Comparison of ENCODE assay signal across 8 cellular contexts in genomic region chr17:4966844-4967538, GRCh38. TPM values are rescaled to one million over a fixed set of nuclear protein-coding genes. Genes with fewer than 3 reads are reported as not detected.
DNase-seq lines count a peak whose midpoint lies in the region; ATAC-seq, FAIRE-seq and TF ChIP-seq lines count a peak whose summit lies in the region.

No MANE protein-coding gene starts in this region.

- FAIRE-seq in GM12878 (lab: Jason Lieb, UNC), result peak; percentile 100

- H2AFZ ChIP-seq in GM12878 (ENCODE audit: control insufficient read depth, low read depth, low read length), result peak overlapping the region; percentile 94

- no peak overlapping the region for H3K27ac Mint-ChIP-seq in T-helper 17 cell

- peak overlapping the region; percentile 78 for H3K4me2 ChIP-seq in GM12878 (ENCODE audit: control insufficient read depth, insufficient read depth)

- peaks cover 29% of the 10 kb centered on the region for H3K79me2 ChIP-seq in GM12878 (ENCODE audit: control insufficient read depth, insufficient read depth, low read length)

- TF ChIP-seq EP300 in GM12878 (IDR thresholded peaks at IDR 0.05; ENCODE audit: borderline replicate concordance in 1 of 2, control insufficient read depth in 1 of 2, low read depth in 2 of 2, low read length in 2 of 2), result no peak

- POLR2A ChIA-PET in GM12878 (lab: Charles Lee), result interaction anchor here (0.6 to 8.5 kb wide), 15 partner anchors 11 to 453 kb away, joined by 3 to 272 read pairs (median 5); partner anchors contain the start of genes CAMTA2, ENO3, INCA1 and KIF1C

- H3K27me3 Mint-ChIP-seq in T-helper 17 cell, result no peaks in the 10 kb centered on the region

- no peak overlapping the region for H3K4me3 Mint-ChIP-seq in T-helper 17 cell

- intact Hi-C loops in GM12878 (cut with micrococcal nuclease; ENCODE audit: unreplicated experiment), result loop anchor here (1.0 to 5.0 kb wide), 4 partner anchors 18 to 95 kb away; no protein-coding TSS in a partner anchor

- peak; percentile 67 for TF ChIP-seq POLR2A in GM12878 (IDR thresholded peaks at IDR 0.05; ENCODE audit: low read depth, low read length)

- H3K9me3 ChIP-seq in T-helper 17 cell (ENCODE audit: control insufficient read depth, low read length, poor library complexity, severe bottlenecking) (no peaks in the 10 kb centered on the region), GM12878 (replicated peaks; ENCODE audit: control insufficient read depth, insufficient read depth, low read length) (no peaks in the 10 kb centered on the region)

- H3K4me3 ChIP-seq in GM12878 (peak overlapping the region; percentile 89), retinal pigment epithelial cell (ENCODE audit: low read length) (peak overlapping the region; percentile 93)

- BruUV-seq in GM12878 (replicated peaks; lab: Mats Ljungman, UMichigan), result TSS peak; percentile 75

- H3K4me1 ChIP-seq in GM12878 (ENCODE audit: control insufficient read depth, insufficient read depth, low read length), result peaks cover 14% of the 10 kb centered on the region

- H3K27me3 ChIP-seq in GM12878 (replicated peaks in 1 of 2; ENCODE audit: control insufficient read depth in 2 of 2, insufficient read depth in 2 of 2, low read length in 1 of 2), result no peaks in the 10 kb centered on the region

- no peak for TF ChIP-seq RAD21 in GM12878 (IDR thresholded peaks at IDR 0.05; ENCODE audit: insufficient read depth, low read depth, low read length)

- RAD21 ChIA-PET in GM12878 (lab: Charles Lee; ENCODE audit: unreplicated experiment), result interaction anchor here (0.8 to 6.4 kb wide), 22 partner anchors 9 to 404 kb away, joined by 3 to 73 read pairs (median 4); partner anchors contain the start of genes ARRB2, CAMTA2, ENO3 and INCA1

- peaks cover 3% of the 10 kb centered on the region for H3K36me3 Mint-ChIP-seq in T-helper 17 cell (ENCODE audit: low read depth)

- under 1% methylated on average over 39 of the region's 42 CpGs for WGBS in GM12878 (ENCODE audit: insufficient coverage, insufficient replicate concordance, low lambda C conversion rate, missing lambda C conversion rate)

- H3K4me1 Mint-ChIP-seq in T-helper 17 cell, result peaks cover 17% of the 10 kb centered on the region

- no peak for TF ChIP-seq CTCF in GM12878 (IDR thresholded peaks at IDR 0.05 in 2 of 3, conservative IDR thresholded peaks at IDR 0.05 in 1 of 3; ENCODE audit: control insufficient read depth in 2 of 3, extremely low read depth in 1 of 3, insufficient read depth in 1 of 3, low read depth in 3 of 3, low read length in 3 of 3)
- TF ChIP-seq CTCF in retinal pigment epithelial cell (conservative IDR thresholded peaks at IDR 0.05; ENCODE audit: low read depth, low read length), result no peak

- in situ Hi-C loops in GM12878 (cut with MboI), result no loop called here

- DNase-seq in activated CD8-positive, alpha-beta memory T cell treated with anti-CD3 and anti-CD28 coated beads for 1 hour (ENCODE audit: extremely low read depth in 1 of 2, low read depth in 1 of 2), result peak; percentile 82 to 92
- DNase-seq in activated CD8-positive, alpha-beta memory T cell treated with anti-CD3 and anti-CD28 coated beads for 24 hours, result no peak
- DNase-seq in NCI-H1694 treated with DMSO at 0.1 percent for 48 hours (lab: John Stamatoyannopoulos, UW), result peak; percentile 99
- peak; percentile 77 to 89 (median 78) for DNase-seq in T-helper 17 cell
- DNase-seq in GM12878 (ENCODE audit: low read depth, low spot score), result peak; percentile 100
- DNase-seq in hypothalamus (lab: John Stamatoyannopoulos, UW), result peak in 48 of 51 donors; percentile 91 to 100 (median 99)
- peak; percentile 100 for DNase-seq in retinal pigment epithelial cell (ENCODE audit: low read depth)

- peak overlapping the region; percentile 98 for H3K9ac ChIP-seq in GM12878 (ENCODE audit: control insufficient read depth, insufficient read depth, low read length)

- no peaks in the 10 kb centered on the region for H4K20me1 ChIP-seq in GM12878 (ENCODE audit: control insufficient read depth, insufficient read depth)

- peaks cover 3 to 11% of the 10 kb centered on the region in 2 experiments; a peak in 2 of 4 replicates for H3K36me3 ChIP-seq in GM12878 (ENCODE audit: control insufficient read depth in 2 of 2, insufficient read depth in 2 of 2, low read length in 1 of 2)

- peak overlapping the region; percentile 100 for H3K27ac ChIP-seq in GM12878 (ENCODE audit: control insufficient read depth, insufficient read depth)

- peak; percentile 79 for ATAC-seq in HG02938 (IDR thresholded peaks at IDR 0.05; ENCODE audit: unreplicated experiment)
- ATAC-seq in T-helper 17 cell, result peak; percentile 87
- ATAC-seq in GM12878, result peak; percentile 91

- SMC1A ChIA-PET in GM12878 (lab: Charles Lee; ENCODE audit: uncharacterized antibody, unreplicated experiment), result interaction anchor here (0.7 to 4.3 kb wide), 22 partner anchors 10 to 271 kb away, joined by 3 to 50 read pairs (median 4); partner anchors contain the start of genes CAMTA2, CHRNE, ENO3 and KIF1C

- CTCF ChIA-PET in GM12878 (lab: Yijun Ruan, JAX), result interaction anchor here (0.6 to 3.6 kb wide), 18 partner anchors 10 to 724 kb away, joined by 3 to 28 read pairs (median 6); partner anchors contain the start of genes C1QBP, CAMTA2, CHRNE and ENO3

RNA-seq across cellular contexts. Expression of gene SPAG7, which starts 0.6 kb away (rescaled TPM):
- total RNA-seq in T-helper 17 cell, result 10 to 100 TPM; 39.0 to 48.4 TPM
- total RNA-seq in GM12878 (2013; cell fraction: nucleolus; rRNA removed), result 17.1 and 23.0 TPM in 2 replicates
- 76.5 and 80.2 TPM in 2 replicates for total RNA-seq in GM12878 (2014; rRNA removed)
- total RNA-seq in GM12878 (2014; rRNA removed; fragmentation: Illumina TruSeq; extraction: Trizol), result 94.4 and 99.2 TPM in 2 replicates
- total RNA-seq in GM12878 (2021), result 76.5 and 77.5 TPM in 2 replicates
- 40.1 TPM for polyA plus RNA-seq in GM12878 (2011; ENCODE audit: low read depth)
- 73.8 and 78.2 TPM in 2 replicates for polyA plus RNA-seq in GM12878 (2011; rRNA removed)
- polyA plus RNA-seq in GM12878 (2011; cell fraction: cytosol; rRNA removed), result 76.4 and 89.7 TPM in 2 replicates
- polyA plus RNA-seq in GM12878 (2011; cell fraction: nucleus; rRNA removed), result 59.5 and 64.5 TPM in 2 replicates
- polyA plus RNA-seq in GM12878 (2012), result 76.8 and 88.6 TPM in 2 replicates
- 46.5 and 107 TPM in 2 replicates for polyA plus RNA-seq in GM12878 (2014; fragmentation: Illumina TruSeq; extraction: Trizol)
- polyA plus RNA-seq in GM12878 (2014; fragmentation: Nextera tagmentation; extraction: Ambion mirVana), result 10 to 100 TPM in 1 of 2 experiments, 1 to 10 TPM in 1; 7.9 to 31.7 TPM
- polyA plus RNA-seq in GM12878 (2014; rRNA removed), result 96.3 and 105 TPM in 2 replicates
- 100 to 1,000 TPM; 133 to 146 TPM for polyA plus RNA-seq in GM12878 (2016; fragmentation: Nextera tagmentation; extraction: Ambion mirVana)
- polyA minus RNA-seq in GM12878 (2011; rRNA and poly(A)+ RNA removed), result 28.7 and 39.6 TPM in 2 replicates
- 12.8 and 16.7 TPM in 2 replicates for polyA minus RNA-seq in GM12878 (2011; cell fraction: cytosol; rRNA and poly(A)+ RNA removed)
- polyA minus RNA-seq in GM12878 (2011; cell fraction: nucleus; rRNA and poly(A)+ RNA removed), result 9.8 and 14.5 TPM in 2 replicates

RNA-seq across cellular contexts. Expression of gene ENO3, which starts 16.1 kb away (rescaled TPM):
- total RNA-seq in T-helper 17 cell (10 to 100 TPM; 17.2 to 17.6 TPM), GM12878 (2014; rRNA removed) (10.4 and 11.1 TPM in 2 replicates), GM12878 (2014; rRNA removed; fragmentation: Illumina TruSeq; extraction: Trizol) (9.7 and 10.4 TPM in 2 replicates), GM12878 (2021) (24.4 and 28.4 TPM in 2 replicates)
- total RNA-seq in GM12878 (2013; cell fraction: nucleolus; rRNA removed), result 24.4 and 27.3 TPM in 2 replicates
- 43.3 TPM for polyA plus RNA-seq in GM12878 (2011; ENCODE audit: low read depth)
- polyA plus RNA-seq in GM12878 (2011; rRNA removed) (19.8 and 25.6 TPM in 2 replicates), GM12878 (2014; fragmentation: Illumina TruSeq; extraction: Trizol) (9.0 and 15.2 TPM in 2 replicates), GM12878 (2014; fragmentation: Nextera tagmentation; extraction: Ambion mirVana) (10 to 100 TPM in 1 of 2 experiments, 1 to 10 TPM in 1; 6.8 to 14.5 TPM), GM12878 (2014; rRNA removed) (26.3 and 31.5 TPM in 2 replicates), GM12878 (2016; fragmentation: Nextera tagmentation; extraction: Ambion mirVana) (10 to 100 TPM; 18.8 to 19.7 TPM)
- 24.3 and 32.1 TPM in 2 replicates for polyA plus RNA-seq in GM12878 (2011; cell fraction: cytosol; rRNA removed)
- 316 and 330 TPM in 2 replicates for polyA plus RNA-seq in GM12878 (2011; cell fraction: nucleus; rRNA removed)
- 39.6 and 43.1 TPM in 2 replicates for polyA plus RNA-seq in GM12878 (2012)
- 8.6 and 14.5 TPM in 2 replicates for polyA minus RNA-seq in GM12878 (2011; rRNA and poly(A)+ RNA removed)
- polyA minus RNA-seq in GM12878 (2011; cell fraction: cytosol; rRNA and poly(A)+ RNA removed), result 7.9 and 9.0 TPM in 2 replicates
- 23.0 and 30.4 TPM in 2 replicates for polyA minus RNA-seq in GM12878 (2011; cell fraction: nucleus; rRNA and poly(A)+ RNA removed)

RNA-seq across cellular contexts. Expression of gene PFN1, which starts 18.7 kb away (rescaled TPM):
- 100 to 1,000 TPM; 686 to 710 TPM for total RNA-seq in T-helper 17 cell
- total RNA-seq in GM12878 (2013; cell fraction: nucleolus; rRNA removed), result 131 and 144 TPM in 2 replicates
- total RNA-seq in GM12878 (2014; rRNA removed), result 1,668 and 2,039 TPM in 2 replicates
- total RNA-seq in GM12878 (2014; rRNA removed; fragmentation: Illumina TruSeq; extraction: Trizol), result 812 and 920 TPM in 2 replicates
- 1,903 and 1,912 TPM in 2 replicates for total RNA-seq in GM12878 (2021)
- 909 TPM for polyA plus RNA-seq in GM12878 (2011; ENCODE audit: low read depth)
- 705 and 1,560 TPM in 2 replicates for polyA plus RNA-seq in GM12878 (2011; rRNA removed)
- 2,124 and 2,184 TPM in 2 replicates for polyA plus RNA-seq in GM12878 (2011; cell fraction: cytosol; rRNA removed)
- polyA plus RNA-seq in GM12878 (2011; cell fraction: nucleus; rRNA removed), result 1,008 and 1,226 TPM in 2 replicates
- polyA plus RNA-seq in GM12878 (2012), result 1,629 and 1,984 TPM in 2 replicates
- 1,675 and 1,933 TPM in 2 replicates for polyA plus RNA-seq in GM12878 (2014; fragmentation: Illumina TruSeq; extraction: Trizol)
- 100 to 1,000 TPM; 154 to 558 TPM for polyA plus RNA-seq in GM12878 (2014; fragmentation: Nextera tagmentation; extraction: Ambion mirVana)
- polyA plus RNA-seq in GM12878 (2014; rRNA removed), result 3,016 and 4,055 TPM in 2 replicates
- 1,000 to 10,000 TPM; 3,739 to 3,892 TPM for polyA plus RNA-seq in GM12878 (2016; fragmentation: Nextera tagmentation; extraction: Ambion mirVana)
- polyA minus RNA-seq in GM12878 (2011; rRNA and poly(A)+ RNA removed), result 545 and 728 TPM in 2 replicates
- polyA minus RNA-seq in GM12878 (2011; cell fraction: cytosol; rRNA and poly(A)+ RNA removed), result 829 and 978 TPM in 2 replicates
- 245 and 466 TPM in 2 replicates for polyA minus RNA-seq in GM12878 (2011; cell fraction: nucleus; rRNA and poly(A)+ RNA removed)

RNA-seq across cellular contexts. Expression of gene CAMTA2, which starts 20.5 kb away (rescaled TPM):
- total RNA-seq in T-helper 17 cell, result 10 to 100 TPM; 59.9 to 63.5 TPM
- 39.5 and 57.2 TPM in 2 replicates for total RNA-seq in GM12878 (2013; cell fraction: nucleolus; rRNA removed)
- total RNA-seq in GM12878 (2014; rRNA removed), result 3.2 and 4.1 TPM in 2 replicates
- total RNA-seq in GM12878 (2014; rRNA removed; fragmentation: Illumina TruSeq; extraction: Trizol), result 4.6 and 5.7 TPM in 2 replicates
- total RNA-seq in GM12878 (2021), result 27.7 and 29.3 TPM in 2 replicates
- 8.1 TPM for polyA plus RNA-seq in GM12878 (2011; ENCODE audit: low read depth)
- 6.3 and 9.9 TPM in 2 replicates for polyA plus RNA-seq in GM12878 (2011; rRNA removed)
- 8.6 and 10.8 TPM in 2 replicates for polyA plus RNA-seq in GM12878 (2011; cell fraction: cytosol; rRNA removed)
- 61.7 and 76.8 TPM in 2 replicates for polyA plus RNA-seq in GM12878 (2011; cell fraction: nucleus; rRNA removed)
- polyA plus RNA-seq in GM12878 (2012), result 23.9 and 26.3 TPM in 2 replicates
- polyA plus RNA-seq in GM12878 (2014; fragmentation: Illumina TruSeq; extraction: Trizol), result 7.3 and 15.9 TPM in 2 replicates
- polyA plus RNA-seq in GM12878 (2014; fragmentation: Nextera tagmentation; extraction: Ambion mirVana), result 1 to 10 TPM in 1 of 2 experiments, under 1 TPM in 1; 0.42 to 1.7 TPM
- polyA plus RNA-seq in GM12878 (2014; rRNA removed), result 24.7 and 26.8 TPM in 2 replicates
- polyA plus RNA-seq in GM12878 (2016; fragmentation: Nextera tagmentation; extraction: Ambion mirVana), result 10 to 100 TPM; 12.5 to 13.1 TPM
- 8.4 and 18.2 TPM in 2 replicates for polyA minus RNA-seq in GM12878 (2011; rRNA and poly(A)+ RNA removed)
- polyA minus RNA-seq in GM12878 (2011; cell fraction: cytosol; rRNA and poly(A)+ RNA removed), result 12.9 and 22.2 TPM in 2 replicates
- polyA minus RNA-seq in GM12878 (2011; cell fraction: nucleus; rRNA and poly(A)+ RNA removed), result 12.0 and 16.1 TPM in 2 replicates

RNA-seq across cellular contexts. Expression of gene RNF167, which starts 26.9 kb away (rescaled TPM):
- total RNA-seq in T-helper 17 cell (10 to 100 TPM; 95.5 to 99.0 TPM), GM12878 (2014; rRNA removed) (47.6 and 52.9 TPM in 2 replicates), GM12878 (2014; rRNA removed; fragmentation: Illumina TruSeq; extraction: Trizol) (57.4 and 63.9 TPM in 2 replicates), GM12878 (2021) (86.5 and 91.3 TPM in 2 replicates)
- total RNA-seq in GM12878 (2013; cell fraction: nucleolus; rRNA removed), result 36.5 and 46.0 TPM in 2 replicates
- polyA plus RNA-seq in GM12878 (2011; ENCODE audit: low read depth), result 69.5 TPM
- polyA plus RNA-seq in GM12878 (2011; rRNA removed) (58.4 and 90.7 TPM in 2 replicates), GM12878 (2014; fragmentation: Illumina TruSeq; extraction: Trizol) (132 and 147 TPM in 2 replicates), GM12878 (2014; fragmentation: Nextera tagmentation; extraction: Ambion mirVana) (10 to 100 TPM; 33.6 to 35.3 TPM), GM12878 (2014; rRNA removed) (87.1 and 87.9 TPM in 2 replicates), GM12878 (2016; fragmentation: Nextera tagmentation; extraction: Ambion mirVana) (10 to 100 TPM; 49.7 to 57.7 TPM)
- 174 and 192 TPM in 2 replicates for polyA plus RNA-seq in GM12878 (2011; cell fraction: cytosol; rRNA removed)
- 178 and 241 TPM in 2 replicates for polyA plus RNA-seq in GM12878 (2011; cell fraction: nucleus; rRNA removed)
- 87.5 and 90.3 TPM in 2 replicates for polyA plus RNA-seq in GM12878 (2012)
- polyA minus RNA-seq in GM12878 (2011; rRNA and poly(A)+ RNA removed), result 68.8 and 133 TPM in 2 replicates
- polyA minus RNA-seq in GM12878 (2011; cell fraction: cytosol; rRNA and poly(A)+ RNA removed), result 54.1 and 60.8 TPM in 2 replicates
- 41.7 and 74.5 TPM in 2 replicates for polyA minus RNA-seq in GM12878 (2011; cell fraction: nucleus; rRNA and poly(A)+ RNA removed)
